In the genomic region with DNA sequence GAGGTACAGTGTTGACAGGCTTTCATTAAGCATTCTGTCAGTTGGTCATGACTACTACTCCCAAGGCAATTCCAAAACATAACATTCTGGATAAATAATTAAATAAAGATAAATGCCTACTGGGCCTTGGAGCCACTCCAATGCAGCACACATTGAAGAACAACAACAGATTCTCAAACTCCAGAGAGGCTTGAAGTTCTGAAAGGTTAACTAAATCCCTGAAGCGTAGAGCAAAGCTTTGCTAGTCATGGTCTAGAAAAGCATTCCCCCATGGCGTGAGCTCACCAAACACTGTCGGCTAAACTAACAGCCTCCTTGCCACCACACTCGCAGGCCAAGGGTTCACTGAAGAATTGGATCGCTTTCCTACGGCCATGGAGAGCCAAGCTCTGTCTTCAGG, we compare ENCODE assay signal across 1 cellular context.
TF ChIP-seq lines count a peak whose summit lies in the region.

No MANE protein-coding gene starts in this region.

TF ChIP-seq in GM23338, 12 proteins besides CTCF, POLR2A, EP300 and RAD21 (continued from another document):
- TF ChIP-seq, protein P1, sequence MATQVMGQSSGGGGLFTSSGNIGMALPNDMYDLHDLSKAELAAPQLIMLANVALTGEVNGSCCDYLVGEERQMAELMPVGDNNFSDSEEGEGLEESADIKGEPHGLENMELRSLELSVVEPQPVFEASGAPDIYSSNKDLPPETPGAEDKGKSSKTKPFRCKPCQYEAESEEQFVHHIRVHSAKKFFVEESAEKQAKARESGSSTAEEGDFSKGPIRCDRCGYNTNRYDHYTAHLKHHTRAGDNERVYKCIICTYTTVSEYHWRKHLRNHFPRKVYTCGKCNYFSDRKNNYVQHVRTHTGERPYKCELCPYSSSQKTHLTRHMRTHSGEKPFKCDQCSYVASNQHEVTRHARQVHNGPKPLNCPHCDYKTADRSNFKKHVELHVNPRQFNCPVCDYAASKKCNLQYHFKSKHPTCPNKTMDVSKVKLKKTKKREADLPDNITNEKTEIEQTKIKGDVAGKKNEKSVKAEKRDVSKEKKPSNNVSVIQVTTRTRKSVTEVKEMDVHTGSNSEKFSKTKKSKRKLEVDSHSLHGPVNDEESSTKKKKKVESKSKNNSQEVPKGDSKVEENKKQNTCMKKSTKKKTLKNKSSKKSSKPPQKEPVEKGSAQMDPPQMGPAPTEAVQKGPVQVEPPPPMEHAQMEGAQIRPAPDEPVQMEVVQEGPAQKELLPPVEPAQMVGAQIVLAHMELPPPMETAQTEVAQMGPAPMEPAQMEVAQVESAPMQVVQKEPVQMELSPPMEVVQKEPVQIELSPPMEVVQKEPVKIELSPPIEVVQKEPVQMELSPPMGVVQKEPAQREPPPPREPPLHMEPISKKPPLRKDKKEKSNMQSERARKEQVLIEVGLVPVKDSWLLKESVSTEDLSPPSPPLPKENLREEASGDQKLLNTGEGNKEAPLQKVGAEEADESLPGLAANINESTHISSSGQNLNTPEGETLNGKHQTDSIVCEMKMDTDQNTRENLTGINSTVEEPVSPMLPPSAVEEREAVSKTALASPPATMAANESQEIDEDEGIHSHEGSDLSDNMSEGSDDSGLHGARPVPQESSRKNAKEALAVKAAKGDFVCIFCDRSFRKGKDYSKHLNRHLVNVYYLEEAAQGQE (IDR thresholded peaks at IDR 0.05; ENCODE audit: unreplicated experiment), result no peak
- TF ChIP-seq CREB1 (CRISPR knock-in tag; IDR thresholded peaks at IDR 0.05; ENCODE audit: low read depth) (no peak), ZNF114 (CRISPR knock-in tag; IDR thresholded peaks at IDR 0.05) (no peak), POLR2AphosphoS5 (IDR thresholded peaks at IDR 0.05; ENCODE audit: low read depth) (no peak), EZH2 (IDR thresholded peaks at IDR 0.05; ENCODE audit: low read depth, unreplicated experiment) (no peak), STAT1 (IDR thresholded peaks at IDR 0.05; ENCODE audit: unreplicated experiment) (no peak)
- TF ChIP-seq, protein P2, sequence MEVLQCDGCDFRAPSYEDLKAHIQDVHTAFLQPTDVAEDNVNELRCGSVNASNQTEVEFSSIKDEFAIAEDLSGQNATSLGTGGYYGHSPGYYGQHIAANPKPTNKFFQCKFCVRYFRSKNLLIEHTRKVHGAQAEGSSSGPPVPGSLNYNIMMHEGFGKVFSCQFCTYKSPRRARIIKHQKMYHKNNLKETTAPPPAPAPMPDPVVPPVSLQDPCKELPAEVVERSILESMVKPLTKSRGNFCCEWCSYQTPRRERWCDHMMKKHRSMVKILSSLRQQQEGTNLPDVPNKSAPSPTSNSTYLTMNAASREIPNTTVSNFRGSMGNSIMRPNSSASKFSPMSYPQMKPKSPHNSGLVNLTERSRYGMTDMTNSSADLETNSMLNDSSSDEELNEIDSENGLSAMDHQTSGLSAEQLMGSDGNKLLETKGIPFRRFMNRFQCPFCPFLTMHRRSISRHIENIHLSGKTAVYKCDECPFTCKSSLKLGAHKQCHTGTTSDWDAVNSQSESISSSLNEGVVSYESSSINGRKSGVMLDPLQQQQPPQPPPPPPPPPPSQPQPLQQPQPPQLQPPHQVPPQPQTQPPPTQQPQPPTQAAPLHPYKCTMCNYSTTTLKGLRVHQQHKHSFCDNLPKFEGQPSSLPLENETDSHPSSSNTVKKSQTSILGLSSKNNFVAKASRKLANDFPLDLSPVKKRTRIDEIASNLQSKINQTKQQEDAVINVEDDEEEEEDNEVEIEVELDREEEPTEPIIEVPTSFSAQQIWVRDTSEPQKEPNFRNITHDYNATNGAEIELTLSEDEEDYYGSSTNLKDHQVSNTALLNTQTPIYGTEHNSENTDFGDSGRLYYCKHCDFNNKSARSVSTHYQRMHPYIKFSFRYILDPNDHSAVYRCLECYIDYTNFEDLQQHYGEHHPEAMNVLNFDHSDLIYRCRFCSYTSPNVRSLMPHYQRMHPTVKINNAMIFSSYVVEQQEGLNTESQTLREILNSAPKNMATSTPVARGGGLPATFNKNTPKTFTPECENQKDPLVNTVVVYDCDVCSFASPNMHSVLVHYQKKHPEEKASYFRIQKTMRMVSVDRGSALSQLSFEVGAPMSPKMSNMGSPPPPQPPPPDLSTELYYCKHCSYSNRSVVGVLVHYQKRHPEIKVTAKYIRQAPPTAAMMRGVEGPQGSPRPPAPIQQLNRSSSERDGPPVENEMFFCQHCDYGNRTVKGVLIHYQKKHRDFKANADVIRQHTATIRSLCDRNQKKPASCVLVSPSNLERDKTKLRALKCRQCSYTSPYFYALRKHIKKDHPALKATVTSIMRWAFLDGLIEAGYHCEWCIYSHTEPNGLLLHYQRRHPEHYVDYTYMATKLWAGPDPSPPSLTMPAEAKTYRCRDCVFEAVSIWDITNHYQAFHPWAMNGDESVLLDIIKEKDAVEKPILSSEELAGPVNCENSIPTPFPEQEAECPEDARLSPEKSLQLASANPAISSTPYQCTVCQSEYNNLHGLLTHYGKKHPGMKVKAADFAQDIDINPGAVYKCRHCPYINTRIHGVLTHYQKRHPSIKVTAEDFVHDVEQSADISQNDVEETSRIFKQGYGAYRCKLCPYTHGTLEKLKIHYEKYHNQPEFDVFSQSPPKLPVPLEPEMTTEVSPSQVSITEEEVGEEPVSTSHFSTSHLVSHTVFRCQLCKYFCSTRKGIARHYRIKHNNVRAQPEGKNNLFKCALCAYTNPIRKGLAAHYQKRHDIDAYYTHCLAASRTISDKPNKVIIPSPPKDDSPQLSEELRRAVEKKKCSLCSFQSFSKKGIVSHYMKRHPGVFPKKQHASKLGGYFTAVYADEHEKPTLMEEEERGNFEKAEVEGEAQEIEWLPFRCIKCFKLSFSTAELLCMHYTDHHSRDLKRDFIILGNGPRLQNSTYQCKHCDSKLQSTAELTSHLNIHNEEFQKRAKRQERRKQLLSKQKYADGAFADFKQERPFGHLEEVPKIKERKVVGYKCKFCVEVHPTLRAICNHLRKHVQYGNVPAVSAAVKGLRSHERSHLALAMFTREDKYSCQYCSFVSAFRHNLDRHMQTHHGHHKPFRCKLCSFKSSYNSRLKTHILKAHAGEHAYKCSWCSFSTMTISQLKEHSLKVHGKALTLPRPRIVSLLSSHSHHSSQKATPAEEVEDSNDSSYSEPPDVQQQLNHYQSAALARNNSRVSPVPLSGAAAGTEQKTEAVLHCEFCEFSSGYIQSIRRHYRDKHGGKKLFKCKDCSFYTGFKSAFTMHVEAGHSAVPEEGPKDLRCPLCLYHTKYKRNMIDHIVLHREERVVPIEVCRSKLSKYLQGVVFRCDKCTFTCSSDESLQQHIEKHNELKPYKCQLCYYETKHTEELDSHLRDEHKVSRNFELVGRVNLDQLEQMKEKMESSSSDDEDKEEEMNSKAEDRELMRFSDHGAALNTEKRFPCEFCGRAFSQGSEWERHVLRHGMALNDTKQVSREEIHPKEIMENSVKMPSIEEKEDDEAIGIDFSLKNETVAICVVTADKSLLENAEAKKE (CRISPR knock-in tag; IDR thresholded peaks at IDR 0.05), result no peak
